In the genomic region with DNA sequence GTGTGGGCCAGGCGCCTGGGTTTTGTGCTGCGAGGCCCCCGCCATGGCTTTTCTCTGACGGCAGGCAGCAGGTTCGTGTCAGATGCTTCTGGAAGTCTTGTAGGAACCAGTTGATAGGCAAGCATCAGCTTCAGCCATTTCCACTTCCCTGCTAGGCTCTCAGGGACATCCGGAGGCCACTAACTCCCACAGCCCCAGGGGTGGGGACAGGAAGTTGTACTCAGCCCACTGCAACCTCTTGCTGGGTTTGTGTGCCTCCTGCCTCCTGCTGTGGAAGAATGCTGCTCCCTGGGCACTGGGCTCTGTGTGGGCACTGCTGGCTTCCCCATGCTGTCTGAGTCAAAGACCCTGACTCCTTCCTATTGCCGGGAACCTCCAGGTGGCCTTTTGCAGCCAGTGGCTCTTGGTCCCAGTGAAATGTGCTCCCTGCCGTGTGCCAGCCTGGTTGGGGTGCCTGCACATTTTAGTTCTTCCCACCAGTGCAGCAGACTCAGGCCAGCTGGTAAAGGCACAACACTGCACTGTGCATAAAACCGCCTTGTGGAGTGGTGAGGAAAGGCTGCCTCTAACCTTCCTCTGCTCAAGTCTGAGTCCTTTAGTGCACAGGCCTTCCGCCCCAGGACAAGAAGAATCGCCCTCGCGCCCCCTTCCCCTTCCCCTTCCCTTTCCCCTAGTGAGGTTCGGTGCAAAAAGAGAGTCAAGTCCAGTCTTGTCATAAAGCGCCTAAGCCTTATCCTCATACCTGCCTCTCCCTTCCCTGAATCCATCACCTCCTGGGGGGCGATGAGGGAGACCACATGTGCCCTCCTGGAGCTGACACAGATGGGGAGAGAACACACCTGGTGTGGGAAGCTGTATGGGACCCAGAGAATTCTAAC, we compare ENCODE assay signal across 7 cellular contexts. TPM values are rescaled to one million over a fixed set of nuclear protein-coding genes. Genes with fewer than 3 reads are reported as not detected.
A peak's percentile ranks its signal among the peaks of the same experiment; 100 is the strongest.
DNase-seq lines count a peak whose midpoint lies in the region; ATAC-seq lines count a peak whose summit lies in the region.

No MANE protein-coding gene starts in this region.

- H3K4me1 ChIP-seq in naive thymus-derived CD4-positive, alpha-beta T cell (ENCODE audit: control insufficient read depth in 2 of 2, insufficient read depth in 2 of 2, low read length in 2 of 2), result peaks cover 29 to 33% of the 10 kb centered on the region in 2 donors

- CTCF ChIA-PET in naive thymus-derived CD4-positive, alpha-beta T cell (lab: Charles Lee), result interaction anchor here (1.0 to 2.3 kb wide), 3 partner anchors 11 to 24 kb away, joined by 6 to 11 read pairs (median 7); no protein-coding TSS in a partner anchor

- no peaks in the 10 kb centered on the region for H3K27me3 ChIP-seq in naive thymus-derived CD4-positive, alpha-beta T cell (ENCODE audit: control insufficient read depth in 2 of 2, insufficient read depth in 2 of 2, low read length in 2 of 2)

- no peak overlapping the region for H3K4me3 ChIP-seq in naive thymus-derived CD4-positive, alpha-beta T cell (ENCODE audit: low read length)

- H3K9me3 ChIP-seq in naive thymus-derived CD4-positive, alpha-beta T cell (ENCODE audit: control insufficient read depth in 2 of 3, low read length in 3 of 3), result no peaks in the 10 kb centered on the region

- DNase-seq in activated T-helper 9 cell treated with anti-CD3 and anti-CD28 coated beads, Interleukin-2, amount 50 U/mL, for 16 hours (ENCODE audit: low read depth), result peak; percentile 24
- peak in 5 of 9 donors; percentile 24 to 45 (median 35) for DNase-seq in naive thymus-derived CD4-positive, alpha-beta T cell
- DNase-seq in AG08395 (ENCODE audit: low spot score) (no peak), HT-29 (ENCODE audit: low spot score) (no peak)

- peak; percentile 78 for ATAC-seq in GM19395 (IDR thresholded peaks at IDR 0.05; ENCODE audit: unreplicated experiment)
- peak; percentile 72 for ATAC-seq in HG03460 (IDR thresholded peaks at IDR 0.05; ENCODE audit: unreplicated experiment)
- ATAC-seq in naive thymus-derived CD4-positive, alpha-beta T cell, result peak; percentile 60
- ATAC-seq in HG03469 (IDR thresholded peaks at IDR 0.05; ENCODE audit: unreplicated experiment), result no peak

- H3K27me3 Mint-ChIP-seq in naive thymus-derived CD4-positive, alpha-beta T cell, result no peaks in the 10 kb centered on the region

- H3K4me1 Mint-ChIP-seq in naive thymus-derived CD4-positive, alpha-beta T cell, result peaks cover 22 to 80% (median 37%) of the 10 kb centered on the region in 7 donors

- H3K27ac Mint-ChIP-seq in naive thymus-derived CD4-positive, alpha-beta T cell, result peak overlapping the region; percentile 62 to 92 (median 79)

- H3K9me3 Mint-ChIP-seq in naive thymus-derived CD4-positive, alpha-beta T cell, result peaks cover 0 to 3% (median 0%) of the 10 kb centered on the region in 11 donors

- peak overlapping the region; percentile 50 for H3K27ac ChIP-seq in naive thymus-derived CD4-positive, alpha-beta T cell (ENCODE audit: low read depth, low read length)

- peaks cover 0 to 12% (median 0%) of the 10 kb centered on the region in 5 donors for H3K36me3 Mint-ChIP-seq in naive thymus-derived CD4-positive, alpha-beta T cell

- POLR2A ChIA-PET in naive thymus-derived CD4-positive, alpha-beta T cell (lab: Charles Lee), result interaction anchor here (0.9 kb wide), 1 partner anchor 9 kb away, joined by 3 read pairs; no protein-coding TSS in a partner anchor

- intact Hi-C loops in naive thymus-derived CD4-positive, alpha-beta T cell (cut with micrococcal nuclease), result loop anchor here in 1 of 2 donors (1.0 kb wide), 2 partner anchors 8 to 102 kb away; no protein-coding TSS in a partner anchor

- no peaks in the 10 kb centered on the region for H3K36me3 ChIP-seq in naive thymus-derived CD4-positive, alpha-beta T cell (ENCODE audit: control insufficient read depth in 2 of 3, insufficient read depth in 3 of 3, low read length in 3 of 3)

- peak overlapping the region in 8 of 10 donors; percentile 33 to 72 (median 50) for H3K4me3 Mint-ChIP-seq in naive thymus-derived CD4-positive, alpha-beta T cell

RNA-seq across cellular contexts. Expression of a gene that starts 16.6 kb away (rescaled TPM):
- total RNA-seq in naive thymus-derived CD4-positive, alpha-beta T cell, result 1 to 10 TPM in 1 of 5 experiments, under 1 TPM in 4; 0.31 to 2.7 (median 0.40) TPM
- under 1 TPM in 1 of 2 donors, not detected in 1; 0.51 TPM for polyA plus RNA-seq in naive thymus-derived CD4-positive, alpha-beta T cell
- total RNA-seq in HT-29 (2014; rRNA removed; shearing (Covaris generic)), result 0.08 and 1.4 TPM in 2 replicates

RNA-seq across cellular contexts. Expression of a gene that starts 48.3 kb away (rescaled TPM):
- 10 to 100 TPM in 3 of 5 experiments, 1 to 10 TPM in 2; 8.6 to 13.4 (median 10.1) TPM for total RNA-seq in naive thymus-derived CD4-positive, alpha-beta T cell
- polyA plus RNA-seq in naive thymus-derived CD4-positive, alpha-beta T cell, result 10 to 100 TPM; 20.5 to 22.5 TPM
- total RNA-seq in HT-29 (2014; rRNA removed; shearing (Covaris generic)), result 2.2 and 2.8 TPM in 2 replicates

Comparison
In these comparisons a context has a peak if more than half of its experiments do, and no peak if none do; other contexts are left out.
1. DNase-seq: peak in activated T-helper 9 cell treated with anti-CD3 and anti-CD28 coated beads, Interleukin-2, amount 50 U/mL, for 16 hours (single experiment) and naive thymus-derived CD4-positive, alpha-beta T cell (5 of 9); none in AG08395 (single experiment) and HT-29 (single experiment).